20 cellular contexts compared by ENCODE assay signal in genomic region chr5:31909073-31909472, GRCh38.
DNase-seq lines count a peak whose midpoint lies in the region; ATAC-seq, FAIRE-seq and TF ChIP-seq lines count a peak whose summit lies in the region.
"Had no signal": no experiment of that assay in that cellular context is flagged by ENCODE, and none has a peak within 500 bp of the region (broad histone marks: within the 10 kb centered on the region; RNA-seq: fewer than 3 reads in every experiment).

No MANE protein-coding gene starts in this region.

- H3K27ac Mint-ChIP-seq in activated CD8-positive, alpha-beta T cell treated with anti-CD3 and anti-CD28 coated beads, Interleukin-2, amount 10 ng/mL, durations not matched to agents 7 days and 5 days, result no peak overlapping the region
- H3K27ac Mint-ChIP-seq: B cell had no signal

- POLR2A ChIA-PET in HepG2 (lab: Yijun Ruan, JAX), result no interaction called here
- POLR2A ChIA-PET in activated CD8-positive, alpha-beta T cell treated with anti-CD3 and anti-CD28 coated beads, Interleukin-2, amount 10 ng/mL, durations not matched to agents 7 days and 5 days (lab: Charles Lee), result no interaction called here

- H3K4me1 ChIP-seq in HepG2 (ENCODE audit: insufficient read depth, low read length) (no peaks in the 10 kb centered on the region), right lobe of liver (no peaks in the 10 kb centered on the region), foreskin keratinocyte (peaks cover 5% of the 10 kb centered on the region)
- H3K4me1 ChIP-seq: BLaER1 treated with 17β-estradiol and CSF1 and Interleukin-3, amounts not matched to agents 10 nM and 100 nM; Caco-2 had no signal

- no peaks in the 10 kb centered on the region for H3K36me3 Mint-ChIP-seq in activated CD8-positive, alpha-beta T cell treated with anti-CD3 and anti-CD28 coated beads, Interleukin-2, amount 10 ng/mL, durations not matched to agents 7 days and 5 days (ENCODE audit: low read depth)
- H3K36me3 Mint-ChIP-seq: CD8-positive, alpha-beta T cell had no signal

- TF ChIP-seq CTCF in HepG2 (CRISPR knock-in tag; IDR thresholded peaks at IDR 0.05), result no peak
- no peak for TF ChIP-seq CTCF in right lobe of liver (IDR thresholded peaks at IDR 0.05)
- no peak for TF ChIP-seq CTCF in foreskin keratinocyte (conservative IDR thresholded peaks at IDR 0.05)

- TF ChIP-seq EP300 in HepG2 (IDR thresholded peaks at IDR 0.05; ENCODE audit: low read depth in 2 of 2, low read length in 2 of 2) (no peak), HepG2 (CRISPR knock-in tag; IDR thresholded peaks at IDR 0.05; ENCODE audit: borderline replicate concordance) (no peak)

- CTCF ChIA-PET in HepG2 (lab: Yijun Ruan, JAX; ENCODE audit: low intra/inter-chr PET ratio, low total read pairs), result no interaction called here
- CTCF ChIA-PET in activated CD8-positive, alpha-beta T cell treated with anti-CD3 and anti-CD28 coated beads, Interleukin-2, amount 10 ng/mL, durations not matched to agents 7 days and 5 days (lab: Charles Lee), result no interaction called here

- intact Hi-C loops in HepG2 (cut with micrococcal nuclease; ENCODE audit: unreplicated experiment), result no loop called here
- intact Hi-C loops in right lobe of liver (cut with DNase I), result no loop called here

- in situ Hi-C loops in HepG2 (cut with HindIII; ENCODE audit: extremely low pct_ligation_motif_present, low pct_unique_long_range_greater_than_20kb), result no loop called here

- no peaks in the 10 kb centered on the region for H3K27me3 Mint-ChIP-seq in activated CD8-positive, alpha-beta T cell treated with anti-CD3 and anti-CD28 coated beads, Interleukin-2, amount 10 ng/mL, durations not matched to agents 7 days and 5 days (ENCODE audit: low read depth)
- H3K27me3 Mint-ChIP-seq: CD4-positive, alpha-beta T cell had no signal

- H3K36me3 ChIP-seq in HepG2 (replicated peaks in 1 of 2; ENCODE audit: control insufficient read depth in 1 of 2, insufficient read depth in 2 of 2, low read length in 2 of 2), result no peaks in the 10 kb centered on the region
- H3K36me3 ChIP-seq in right lobe of liver, result no peaks in the 10 kb centered on the region
- H3K36me3 ChIP-seq: BLaER1 treated with 17β-estradiol and CSF1 and Interleukin-3, amounts not matched to agents 10 nM and 100 nM had no signal

- H3K27ac ChIP-seq in HepG2 (ENCODE audit: extremely low read length, insufficient read depth, low read length) (no peak overlapping the region), right lobe of liver (no peak overlapping the region), foreskin keratinocyte (peak overlapping the region; percentile 89)
- H3K27ac ChIP-seq: 22Rv1; BLaER1 treated with 17β-estradiol and CSF1 and Interleukin-3, amounts not matched to agents 10 nM and 100 nM; C4-2B had no signal

- no peak for ATAC-seq in HepG2
- no peak for ATAC-seq in right lobe of liver
- ATAC-seq in foreskin keratinocyte, result no peak
- ATAC-seq in HG03354 (IDR thresholded peaks at IDR 0.05; ENCODE audit: poor library complexity, severe bottlenecking, unreplicated experiment), result no peak
- ATAC-seq in activated CD8-positive, alpha-beta T cell treated with anti-CD3 and anti-CD28 coated beads, Interleukin-2, amount 10 ng/mL, durations not matched to agents 7 days and 5 days, result no peak
- ATAC-seq: A549; CD8-positive, alpha-beta T cell had no signal

- no peaks in the 10 kb centered on the region for H3K9me3 Mint-ChIP-seq in activated CD8-positive, alpha-beta T cell treated with anti-CD3 and anti-CD28 coated beads, Interleukin-2, amount 10 ng/mL, durations not matched to agents 7 days and 5 days (ENCODE audit: insufficient read depth)
- H3K9me3 Mint-ChIP-seq: CD4-positive, alpha-beta T cell; CD8-positive, alpha-beta T cell had no signal

- H3K4me1 Mint-ChIP-seq in activated CD8-positive, alpha-beta T cell treated with anti-CD3 and anti-CD28 coated beads, Interleukin-2, amount 10 ng/mL, durations not matched to agents 7 days and 5 days (ENCODE audit: low read depth), result no peaks in the 10 kb centered on the region
- H3K4me1 Mint-ChIP-seq: B cell had no signal

- H3K27me3 ChIP-seq in HepG2 (ENCODE audit: control insufficient read depth in 1 of 2, insufficient read depth in 2 of 2, low read length in 2 of 2) (peaks cover 2 to 25% of the 10 kb centered on the region in 2 experiments; a peak in 3 of 5 replicates), right lobe of liver (no peaks in the 10 kb centered on the region), foreskin keratinocyte (no peaks in the 10 kb centered on the region)
- H3K27me3 ChIP-seq: BLaER1 treated with 17β-estradiol and CSF1 and Interleukin-3, amounts not matched to agents 10 nM and 100 nM had no signal

- no peaks in the 10 kb centered on the region for H3K9me3 ChIP-seq in HepG2 (ENCODE audit: low read length)
- no peaks in the 10 kb centered on the region for H3K9me3 ChIP-seq in right lobe of liver
- H3K9me3 ChIP-seq: A549; BLaER1 treated with 17β-estradiol and CSF1 and Interleukin-3, amounts not matched to agents 10 nM and 100 nM; Caco-2 had no signal

- no peak for FAIRE-seq in HepG2 (lab: Jason Lieb, UNC)
- peak; percentile 86 for FAIRE-seq in HTR-8/SVneo (lab: Jason Lieb, UNC)
- FAIRE-seq: A549, GM12891, GM19239 had no signal

- no peak for TF ChIP-seq POLR2A in HepG2 (IDR thresholded peaks at IDR 0.05; ENCODE audit: insufficient read depth in 1 of 2, low read depth in 2 of 2, low read length in 2 of 2)
- no peak for TF ChIP-seq POLR2A in right lobe of liver (IDR thresholded peaks at IDR 0.05)

- no TSS peak for BruUV-seq in HepG2 (replicated peaks; lab: Mats Ljungman, UMichigan)

- H3K9ac ChIP-seq in HepG2 (ENCODE audit: insufficient read depth, low read depth, low read length), result no peak overlapping the region
- H3K9ac ChIP-seq: BLaER1 treated with 17β-estradiol and CSF1 and Interleukin-3, amounts not matched to agents 10 nM and 100 nM had no signal

- no peak overlapping the region for H3K4me3 ChIP-seq in HepG2 (replicated peaks in 1 of 3; ENCODE audit: insufficient read depth in 1 of 3, low read depth in 2 of 3, low read length in 3 of 3)
- H3K4me3 ChIP-seq in right lobe of liver, result no peak overlapping the region
- H3K4me3 ChIP-seq: A549; BLaER1 treated with 17β-estradiol and CSF1 and Interleukin-3, amounts not matched to agents 10 nM and 100 nM had no signal

- H3K79me2 ChIP-seq in HepG2 (ENCODE audit: insufficient read depth, low read length), result no peaks in the 10 kb centered on the region

- H4K20me1 ChIP-seq in HepG2 (ENCODE audit: insufficient read depth, low read length), result no peaks in the 10 kb centered on the region
- H4K20me1 ChIP-seq: BLaER1 treated with 17β-estradiol and CSF1 and Interleukin-3, amounts not matched to agents 10 nM and 100 nM had no signal

- no peak overlapping the region for H3K4me2 ChIP-seq in HepG2 (ENCODE audit: low read depth, low read length)
- H3K4me2 ChIP-seq: A549; BLaER1 treated with 17β-estradiol and CSF1 and Interleukin-3, amounts not matched to agents 10 nM and 100 nM had no signal

- no peak overlapping the region for H3K4me3 Mint-ChIP-seq in activated CD8-positive, alpha-beta T cell treated with anti-CD3 and anti-CD28 coated beads, Interleukin-2, amount 10 ng/mL, durations not matched to agents 7 days and 5 days
- H3K4me3 Mint-ChIP-seq: B cell; CD8-positive, alpha-beta T cell had no signal

- DNase-seq in HepG2 (ENCODE audit: low spot score) (no peak), right lobe of liver (no peak), HTR-8/SVneo (ENCODE audit: insufficient read length, low spot score) (no peak), foreskin keratinocyte (no peak)
- DNase-seq in activated CD8-positive, alpha-beta T cell treated with anti-CD3 and anti-CD28 coated beads, Interleukin-2, amount 10 ng/mL, durations not matched to agents 7 days and 5 days, result no peak
- DNase-seq: AML-193; Caco-2; Calu3; CD4-positive, alpha-beta T cell; CD8-positive, alpha-beta T cell; DMS79 treated with DMSO at 0.1 percent for 48 hours; GF-D8 had no signal

- WGBS in HepG2 (ENCODE audit: low lambda C conversion rate), result 4% methylated on average over 3 of the region's 3 CpGs
- WGBS in right lobe of liver (ENCODE audit: insufficient coverage, low coverage, low lambda C conversion rate, missing lambda C conversion rate), result 59% methylated on average over 3 of the region's 3 CpGs

- H2AFZ ChIP-seq in HepG2 (ENCODE audit: low read length), result no peak overlapping the region

- TF ChIP-seq RAD21 in HepG2 (CRISPR knock-in tag; IDR thresholded peaks at IDR 0.05), result no peak

TF ChIP-seq in HepG2, 621 proteins besides CTCF, POLR2A, EP300 and RAD21 (continues in another document):
- TF ChIP-seq AHR (CRISPR knock-in tag; IDR thresholded peaks at IDR 0.05) (no peak), MEIS2 (CRISPR knock-in tag; IDR thresholded peaks at IDR 0.05) (no peak), ZNF589 (CRISPR knock-in tag; conservative IDR thresholded peaks at IDR 0.05) (no peak), RXRA (CRISPR knock-in tag; IDR thresholded peaks at IDR 0.05) (no peak), ZNF501 (CRISPR knock-in tag; IDR thresholded peaks at IDR 0.05) (no peak), ZBTB46 (CRISPR knock-in tag; IDR thresholded peaks at IDR 0.05; ENCODE audit: borderline replicate concordance) (no peak), MXI1 (IDR thresholded peaks at IDR 0.05; ENCODE audit: borderline replicate concordance, low read depth, low read length) (no peak), ZMYM3 (CRISPR knock-in tag; IDR thresholded peaks at IDR 0.05) (no peak), ATF7 (IDR thresholded peaks at IDR 0.05) (peak; percentile 75), ATF7 (CRISPR knock-in tag; IDR thresholded peaks at IDR 0.05) (no peak)
- TF ChIP-seq, protein P1, sequence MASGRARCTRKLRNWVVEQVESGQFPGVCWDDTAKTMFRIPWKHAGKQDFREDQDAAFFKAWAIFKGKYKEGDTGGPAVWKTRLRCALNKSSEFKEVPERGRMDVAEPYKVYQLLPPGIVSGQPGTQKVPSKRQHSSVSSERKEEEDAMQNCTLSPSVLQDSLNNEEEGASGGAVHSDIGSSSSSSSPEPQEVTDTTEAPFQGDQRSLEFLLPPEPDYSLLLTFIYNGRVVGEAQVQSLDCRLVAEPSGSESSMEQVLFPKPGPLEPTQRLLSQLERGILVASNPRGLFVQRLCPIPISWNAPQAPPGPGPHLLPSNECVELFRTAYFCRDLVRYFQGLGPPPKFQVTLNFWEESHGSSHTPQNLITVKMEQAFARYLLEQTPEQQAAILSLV (CRISPR knock-in tag; IDR thresholded peaks at IDR 0.05; ENCODE audit: borderline replicate concordance), result no peak
